In genomic region chr7:112453505-112454171, GRCh38 we compare ENCODE assay signal across 10 cellular contexts. TPM values are rescaled to one million over a fixed set of nuclear protein-coding genes. Genes with fewer than 3 reads are reported as not detected.
DNase-seq lines count a peak whose midpoint lies in the region; ATAC-seq, FAIRE-seq and TF ChIP-seq lines count a peak whose summit lies in the region.
"Had no signal": no experiment of that assay in that cellular context is flagged by ENCODE, and none has a peak within 500 bp of the region (broad histone marks: within the 10 kb centered on the region; RNA-seq: fewer than 3 reads in every experiment).

No MANE protein-coding gene starts in this region.

- no peaks in the 10 kb centered on the region for H3K27me3 Mint-ChIP-seq in mesothelial cell of epicardium (ENCODE audit: low read depth)
- no peaks in the 10 kb centered on the region for H3K27me3 Mint-ChIP-seq in activated CD8-positive, alpha-beta T cell treated with anti-CD3 and anti-CD28 coated beads, Interleukin-2, amount 10 ng/mL, durations not matched to agents 7 days and 5 days (ENCODE audit: low read depth)

- H3K4me1 ChIP-seq in Loucy (ENCODE audit: insufficient read depth, low read length, poor library complexity, severe bottlenecking): peaks cover 44% of the 10 kb centered on the region

- no peaks in the 10 kb centered on the region; the same call in 1 of the 2 replicates for H3F3A ChIP-seq in Loucy (ENCODE audit: low read depth)

- H3K79me2 ChIP-seq in Loucy (ENCODE audit: insufficient read depth, low read length): peaks cover 55% of the 10 kb centered on the region

- peaks cover 28% of the 10 kb centered on the region for H3K36me3 ChIP-seq in Loucy (ENCODE audit: insufficient read depth, low read length)

- H3K4me3 Mint-ChIP-seq in mesothelial cell of epicardium: peak overlapping the region; percentile 28
- no peak overlapping the region for H3K4me3 Mint-ChIP-seq in activated CD8-positive, alpha-beta T cell treated with anti-CD3 and anti-CD28 coated beads, Interleukin-2, amount 10 ng/mL, durations not matched to agents 7 days and 5 days

- H3K4me3 ChIP-seq in Loucy (ENCODE audit: low read length, poor library complexity, severe bottlenecking): peak overlapping the region; percentile 95
- peak overlapping the region in 1 of 2 donors; percentile 5 for H3K4me3 ChIP-seq in cardiac fibroblast (replicated peaks in 1 of 2; ENCODE audit: low read depth in 2 of 2, low read length in 2 of 2)

- peaks cover 35% of the 10 kb centered on the region for H3K4me1 Mint-ChIP-seq in mesothelial cell of epicardium
- peaks cover 33% of the 10 kb centered on the region for H3K4me1 Mint-ChIP-seq in activated CD8-positive, alpha-beta T cell treated with anti-CD3 and anti-CD28 coated beads, Interleukin-2, amount 10 ng/mL, durations not matched to agents 7 days and 5 days (ENCODE audit: low read depth)

- peaks cover 10% of the 10 kb centered on the region for H3K36me3 Mint-ChIP-seq in mesothelial cell of epicardium
- peaks cover 15% of the 10 kb centered on the region for H3K36me3 Mint-ChIP-seq in activated CD8-positive, alpha-beta T cell treated with anti-CD3 and anti-CD28 coated beads, Interleukin-2, amount 10 ng/mL, durations not matched to agents 7 days and 5 days (ENCODE audit: low read depth)

- no peaks in the 10 kb centered on the region for H3K9me3 ChIP-seq in Loucy (ENCODE audit: insufficient read depth, low read depth, low read length)

- POLR2A ChIA-PET in activated CD8-positive, alpha-beta T cell treated with anti-CD3 and anti-CD28 coated beads, Interleukin-2, amount 10 ng/mL, durations not matched to agents 7 days and 5 days (lab: Charles Lee): no interaction called here

- H3K27me3 ChIP-seq in Loucy (ENCODE audit: insufficient read depth, low read length, poor library complexity, severe bottlenecking): no peaks in the 10 kb centered on the region

- no peak for ATAC-seq in activated CD8-positive, alpha-beta T cell treated with anti-CD3 and anti-CD28 coated beads, Interleukin-2, amount 10 ng/mL, durations not matched to agents 7 days and 5 days

- TF ChIP-seq CTCF in Loucy (conservative IDR thresholded peaks at IDR 0.05; ENCODE audit: low read length) (no peak), cardiac fibroblast (IDR thresholded peaks at IDR 0.05; ENCODE audit: low read depth, low read length) (no peak), mesothelial cell of epicardium (IDR thresholded peaks at IDR 0.05; ENCODE audit: unreplicated experiment) (no peak)

- no peak for FAIRE-seq in HTR-8/SVneo (lab: Jason Lieb, UNC)

- DNase-seq in AG08395 (ENCODE audit: low spot score) (peak; percentile 46), cardiac fibroblast (ENCODE audit: low read depth in 2 of 2) (peak; percentile 71 to 78), mesothelial cell of epicardium (ENCODE audit: low spot score in 2 of 2, unreplicated experiment in 2 of 2) (no peak), NCI-H1417 treated with DMSO at 0.1 percent for 48 hours (lab: John Stamatoyannopoulos, UW) (no peak), HTR-8/SVneo (ENCODE audit: insufficient read length, low spot score) (no peak)
- no peak for DNase-seq in activated CD8-positive, alpha-beta T cell treated with anti-CD3 and anti-CD28 coated beads, Interleukin-2, amount 10 ng/mL, durations not matched to agents 7 days and 5 days
- DNase-seq in activated naive CD4-positive, alpha-beta T cell treated with anti-CD3 and anti-CD28 coated beads, Interleukin-2, amount 50 U/mL, for 16 hours: no peak
- DNase-seq: GF-D8, NCI-H2081 had no signal

- H3K27ac Mint-ChIP-seq in mesothelial cell of epicardium: peak overlapping the region; percentile 75
- no peak overlapping the region for H3K27ac Mint-ChIP-seq in activated CD8-positive, alpha-beta T cell treated with anti-CD3 and anti-CD28 coated beads, Interleukin-2, amount 10 ng/mL, durations not matched to agents 7 days and 5 days

- CTCF ChIA-PET in activated CD8-positive, alpha-beta T cell treated with anti-CD3 and anti-CD28 coated beads, Interleukin-2, amount 10 ng/mL, durations not matched to agents 7 days and 5 days (lab: Charles Lee): interaction anchor here (1.5 kb wide), 1 partner anchor 42 kb away, joined by 3 read pairs; no protein-coding TSS in a partner anchor

- H4K20me1 ChIP-seq in Loucy (ENCODE audit: insufficient read depth, low read length, poor library complexity, severe bottlenecking): peaks cover 51% of the 10 kb centered on the region

- no peak overlapping the region for H3K9ac ChIP-seq in Loucy (ENCODE audit: low read depth, low read length, poor library complexity, severe bottlenecking)

- H3K9me3 Mint-ChIP-seq in mesothelial cell of epicardium: no peaks in the 10 kb centered on the region
- H3K9me3 Mint-ChIP-seq in activated CD8-positive, alpha-beta T cell treated with anti-CD3 and anti-CD28 coated beads, Interleukin-2, amount 10 ng/mL, durations not matched to agents 7 days and 5 days (ENCODE audit: insufficient read depth): no peaks in the 10 kb centered on the region

- no peak overlapping the region for H2AFZ ChIP-seq in Loucy (ENCODE audit: low read length)

- no peaks in the 10 kb centered on the region for H3K9me2 ChIP-seq in Loucy (replicated peaks; ENCODE audit: low read depth, low read length)

- peak overlapping the region; percentile 96 for H3K4me2 ChIP-seq in Loucy (ENCODE audit: low read depth, low read length, poor library complexity, severe bottlenecking)

RNA-seq across cellular contexts. Expression of gene IFRD1, which starts 3.4 kb away (rescaled TPM):
- total RNA-seq in mesothelial cell of epicardium: 52.5 to 54.3 TPM (median 54.3 TPM) in 3 replicates
- total RNA-seq in activated CD8-positive, alpha-beta T cell treated with anti-CD3 and anti-CD28 coated beads, Interleukin-2, amount 10 ng/mL, durations not matched to agents 7 days and 5 days: 10 to 100 TPM; 40.1 to 42.5 TPM

RNA-seq across cellular contexts. Expression of gene LSMEM1, which starts 27.2 kb away (rescaled TPM):
- total RNA-seq in mesothelial cell of epicardium: 1.6 to 2.2 TPM (median 1.8 TPM) in 3 replicates
- under 1 TPM in 1 of 2 experiments, not detected in 1; 0.53 TPM for total RNA-seq in activated CD8-positive, alpha-beta T cell treated with anti-CD3 and anti-CD28 coated beads, Interleukin-2, amount 10 ng/mL, durations not matched to agents 7 days and 5 days

Comparison
In these comparisons a context has a peak if more than half of its experiments do, and no peak if none do; other contexts are left out.
1. DNase-seq: peak in AG08395 (single experiment) and cardiac fibroblast (2 of 2); none in mesothelial cell of epicardium (0 of 2), activated CD8-positive, alpha-beta T cell treated with anti-CD3 and anti-CD28 coated beads, Interleukin-2, amount 10 ng/mL, durations not matched to agents 7 days and 5 days (single experiment), NCI-H1417 treated with DMSO at 0.1 percent for 48 hours (single experiment), HTR-8/SVneo (single experiment) and activated naive CD4-positive, alpha-beta T cell treated with anti-CD3 and anti-CD28 coated beads, Interleukin-2, amount 50 U/mL, for 16 hours (single experiment).